Comparison of ENCODE assay signal across 12 cellular contexts in the genomic region with DNA sequence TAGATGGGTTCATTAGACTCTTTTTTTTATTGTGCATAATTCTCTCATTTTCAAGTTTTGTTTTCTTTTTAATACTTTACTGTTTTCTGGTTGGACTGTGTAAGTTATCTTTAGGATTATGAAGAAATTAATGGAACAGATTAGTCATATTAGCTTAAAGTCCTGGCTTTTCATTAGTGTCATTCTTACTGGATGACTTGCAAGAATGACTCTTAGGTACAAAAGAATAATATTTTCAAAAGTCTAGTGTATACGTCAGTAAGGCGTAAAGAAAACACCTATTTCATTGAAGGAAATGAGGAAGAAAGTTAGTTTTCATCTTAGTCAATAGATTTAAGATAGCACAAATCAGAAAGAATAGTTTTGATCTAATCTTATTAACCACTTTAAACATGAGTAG. TPM values are rescaled to one million over a fixed set of nuclear protein-coding genes. Genes with fewer than 3 reads are reported as not detected.
DNase-seq lines count a peak whose midpoint lies in the region; ATAC-seq and TF ChIP-seq lines count a peak whose summit lies in the region.
"Had no signal": no experiment of that assay in that cellular context is flagged by ENCODE, and none has a peak within 500 bp of the region (broad histone marks: within the 10 kb centered on the region; RNA-seq: fewer than 3 reads in every experiment).

No MANE protein-coding gene starts in this region.

- no peaks in the 10 kb centered on the region for H3K9me2 ChIP-seq in SK-N-SH

- H3K9me3 ChIP-seq in SK-N-SH (no peaks in the 10 kb centered on the region), RWPE2 (ENCODE audit: severe bottlenecking) (no peaks in the 10 kb centered on the region), H9 (ENCODE audit: control insufficient read depth, low read depth, low read length) (no peaks in the 10 kb centered on the region)
- H3K9me3 ChIP-seq: psoas muscle had no signal

- H2BK20ac ChIP-seq in H9 (ENCODE audit: low read depth, low read length, poor library complexity, severe bottlenecking), result no peak overlapping the region

- TF ChIP-seq CTCF in SK-N-SH (IDR thresholded peaks at IDR 0.05) (no peak), RWPE2 (IDR thresholded peaks at IDR 0.05; ENCODE audit: poor library complexity, severe bottlenecking) (no peak), progenitor cell of endocrine pancreas (IDR thresholded peaks at IDR 0.05; ENCODE audit: unreplicated experiment) (no peak), H9 (conservative IDR thresholded peaks at IDR 0.05) (no peak)

- ATAC-seq in SK-N-SH treated with all-trans-retinoic acid at 6 μM for 48 hours (no peak), RWPE2 (ENCODE audit: low read depth) (peak; percentile 77)
- ATAC-seq: psoas muscle had no signal

- no peak for TF ChIP-seq EP300 in SK-N-SH (IDR thresholded peaks at IDR 0.05; ENCODE audit: borderline replicate concordance in 1 of 2, low read depth in 1 of 2, low read length in 1 of 2)

- no peak overlapping the region for H2BK120ac ChIP-seq in H9 (ENCODE audit: low read depth, low read length, poor library complexity, severe bottlenecking)

- H3K27ac ChIP-seq in SK-N-SH (ENCODE audit: low read depth in 2 of 2, low read length in 1 of 2) (peak overlapping the region in 1 of 2 experiments; percentile 73; a peak in 2 of 4 replicates), RWPE2 (ENCODE audit: poor library complexity, severe bottlenecking) (peak overlapping the region; percentile 40), H9 (ENCODE audit: insufficient read length, low read depth, low read length) (no peak overlapping the region)
- H3K27ac ChIP-seq: psoas muscle had no signal

- POLR2A ChIA-PET in SK-N-SH (lab: Yijun Ruan, JAX), result no interaction called here

- H4K8ac ChIP-seq in H9 (replicated peaks; ENCODE audit: insufficient read length, low read depth, low read length), result no peak overlapping the region

- H3K36me3 Mint-ChIP-seq in progenitor cell of endocrine pancreas (ENCODE audit: insufficient read depth) (peaks cover 8% of the 10 kb centered on the region), H9 (ENCODE audit: insufficient read depth in 1 of 3, low read depth in 3 of 3) (peaks cover 12 to 17% (median 12%) of the 10 kb centered on the region in 3 experiments; a peak in 6 of 7 replicates)

- no peak for TF ChIP-seq RAD21 in SK-N-SH (IDR thresholded peaks at IDR 0.05; ENCODE audit: low read length)

- H3K14ac ChIP-seq in H9 (ENCODE audit: insufficient read depth, low read length), result no peak overlapping the region

- H4K91ac ChIP-seq in H9 (ENCODE audit: insufficient read length, low read depth, low read length), result no peak overlapping the region

- no peaks in the 10 kb centered on the region for H3K9me3 Mint-ChIP-seq in progenitor cell of endocrine pancreas (ENCODE audit: low read depth)
- no peaks in the 10 kb centered on the region for H3K9me3 Mint-ChIP-seq in H9

- no peak overlapping the region; the same call in 1 of the 2 replicates for H3K4me2 ChIP-seq in SK-N-SH
- no peak overlapping the region for H3K4me2 ChIP-seq in H9 (ENCODE audit: insufficient read depth, insufficient read length, low read length)

- no peak overlapping the region for H2AK5ac ChIP-seq in H9 (ENCODE audit: insufficient read length, low read length)

- H3K4ac ChIP-seq in H9 (ENCODE audit: low read depth, low read length), result no peak overlapping the region

- 78% methylated on average over 2 of the region's 2 CpGs for WGBS in SK-N-SH (ENCODE audit: low lambda C conversion rate)
- no CpG with 5 or more reads among the region's 2 CpGs for WGBS in H9 (ENCODE audit: extremely low coverage, insufficient read length, low lambda C conversion rate)

- H3K27ac Mint-ChIP-seq in progenitor cell of endocrine pancreas, result peak overlapping the region; percentile 5
- H3K27ac Mint-ChIP-seq in H9, result no peak overlapping the region; a peak in 1 of 7 replicates

- H3K79me2 ChIP-seq in SK-N-SH (ENCODE audit: insufficient read depth), result peaks cover 100% of the 10 kb centered on the region
- peaks cover 11% of the 10 kb centered on the region; the same call in 1 of the 2 replicates for H3K79me2 ChIP-seq in H9 (ENCODE audit: insufficient read depth, low read length)

- H3K4me3 Mint-ChIP-seq in progenitor cell of endocrine pancreas (ENCODE audit: low read depth) (no peak overlapping the region), H9 (no peak overlapping the region)

- H3K27me3 Mint-ChIP-seq in progenitor cell of endocrine pancreas, result no peaks in the 10 kb centered on the region
- H3K27me3 Mint-ChIP-seq in H9 (ENCODE audit: low read depth), result no peaks in the 10 kb centered on the region

- peaks cover 26% of the 10 kb centered on the region for H3F3A ChIP-seq in SK-N-SH (replicated peaks; ENCODE audit: insufficient read depth)

- DNase-seq in SK-N-SH, result no peak
- no peak for DNase-seq in RWPE2 (ENCODE audit: low spot score)
- DNase-seq in dermis blood vessel endothelial cell, result peak; percentile 51
- no peak for DNase-seq in progenitor cell of endocrine pancreas (ENCODE audit: low spot score, unreplicated experiment)
- DNase-seq in KG1 (lab: John Stamatoyannopoulos, UW), result no peak
- DNase-seq in H9, result no peak
- no peak for DNase-seq in DMS53 treated with DMSO at 0.1 percent for 48 hours (lab: John Stamatoyannopoulos, UW; ENCODE audit: unreplicated experiment)
- DNase-seq: cortex of kidney, DMS53, psoas muscle had no signal

- H4K5ac ChIP-seq in H9 (ENCODE audit: insufficient read length, low read depth, low read length), result no peak overlapping the region

- no peak overlapping the region for H3T11ph ChIP-seq in H9 (ENCODE audit: low read length)

- H3K27me3 ChIP-seq in SK-N-SH (ENCODE audit: insufficient read depth) (no peaks in the 10 kb centered on the region), RWPE2 (ENCODE audit: insufficient read depth, poor library complexity, severe bottlenecking) (no peaks in the 10 kb centered on the region), H9 (ENCODE audit: insufficient read depth, low read length) (no peaks in the 10 kb centered on the region)

- H2BK5ac ChIP-seq in H9 (ENCODE audit: insufficient read length, low read length), result no peak overlapping the region

- no peaks in the 10 kb centered on the region for H3K23me2 ChIP-seq in H9 (ENCODE audit: insufficient read length, low read depth, low read length, poor library complexity, severe bottlenecking)

- H3K56ac ChIP-seq in H9 (ENCODE audit: insufficient read length, low read depth, low read length), result no peak overlapping the region

- no peak overlapping the region for H3K4me3 ChIP-seq in SK-N-SH (ENCODE audit: low read depth in 2 of 2, low read length in 1 of 2)
- no peak overlapping the region for H3K4me3 ChIP-seq in RWPE2 (ENCODE audit: severe bottlenecking)
- H3K4me3 ChIP-seq: lung, psoas muscle had no signal

- no peak overlapping the region for H2BK12ac ChIP-seq in H9 (ENCODE audit: insufficient read length, low read depth, low read length)

- H3K79me1 ChIP-seq in H9 (ENCODE audit: insufficient read depth, low read depth, low read length, poor library complexity, severe bottlenecking), result peaks cover 6% of the 10 kb centered on the region

- H3K36me3 ChIP-seq in SK-N-SH (replicated peaks in 1 of 2; ENCODE audit: control insufficient read depth in 1 of 2, insufficient read depth in 2 of 2, low read length in 1 of 2) (peaks cover 2 to 31% of the 10 kb centered on the region in 2 experiments), RWPE2 (ENCODE audit: low read depth) (peaks cover 70% of the 10 kb centered on the region)

- no peak overlapping the region for H3K23ac ChIP-seq in H9 (ENCODE audit: insufficient read length, low read depth, low read length)

- CTCF ChIA-PET in SK-N-SH (lab: Yijun Ruan, JAX), result interaction anchor here (1.3 to 1.6 kb wide), 3 partner anchors 9 to 133 kb away, joined by 3 to 4 read pairs (median 4); no protein-coding TSS in a partner anchor

- no peak overlapping the region for H3K18ac ChIP-seq in H9 (ENCODE audit: insufficient read length, low read depth, low read length)

- H3K4me1 ChIP-seq in SK-N-SH (ENCODE audit: control insufficient read depth in 1 of 2, insufficient read depth in 2 of 2, low read depth in 1 of 2, low read length in 1 of 2), result peaks cover 0 to 25% of the 10 kb centered on the region in 2 experiments; a peak in 1 of 4 replicates
- peaks cover 36% of the 10 kb centered on the region for H3K4me1 ChIP-seq in RWPE2 (ENCODE audit: insufficient read depth, poor library complexity, severe bottlenecking)
- H3K4me1 ChIP-seq in H9 (ENCODE audit: insufficient read depth, low read length), result no peaks in the 10 kb centered on the region

- H4K20me1 ChIP-seq in SK-N-SH (ENCODE audit: insufficient read depth) (peaks cover 85% of the 10 kb centered on the region), H9 (ENCODE audit: control insufficient read depth, insufficient read depth, insufficient read length) (no peaks in the 10 kb centered on the region)

- H2BK15ac ChIP-seq in H9 (ENCODE audit: low read depth, low read length), result no peak overlapping the region

- H3K4me1 Mint-ChIP-seq in progenitor cell of endocrine pancreas (ENCODE audit: low read depth) (peaks cover 7% of the 10 kb centered on the region), H9 (peaks cover 7 to 10% of the 10 kb centered on the region in 2 experiments)

- no peak overlapping the region for H2AFZ ChIP-seq in SK-N-SH (ENCODE audit: low read depth)
- H2AFZ ChIP-seq in H9 (ENCODE audit: low read length), result no peak overlapping the region

- H3K9ac ChIP-seq in SK-N-SH (peak overlapping the region; percentile 5; the same call in 1 of the 2 replicates), H9 (ENCODE audit: extremely low read depth, insufficient read length, low read length) (no peak overlapping the region)

TF ChIP-seq in SK-N-SH, 30 proteins besides CTCF, POLR2A, EP300 and RAD21 (continues in another document):
- TF ChIP-seq TEAD4 (IDR thresholded peaks at IDR 0.05; ENCODE audit: borderline replicate concordance, insufficient read depth), result no peak
- no peak for TF ChIP-seq TAF1 (IDR thresholded peaks at IDR 0.05; ENCODE audit: borderline replicate concordance, low read depth, low read length)

TF ChIP-seq in SK-N-SH treated with all-trans-retinoic acid at 6 μM for 48 hours, 23 proteins besides CTCF, POLR2A, EP300 and RAD21 (continues in another document):
- TF ChIP-seq BACH2 (CRISPR knock-in tag; IDR thresholded peaks at IDR 0.05; ENCODE audit: borderline replicate concordance), result no peak
- TF ChIP-seq ZFP30 (CRISPR knock-in tag; IDR thresholded peaks at IDR 0.05), result no peak
- TF ChIP-seq TCF4 (CRISPR knock-in tag; IDR thresholded peaks at IDR 0.05; ENCODE audit: borderline replicate concordance), result no peak
- TF ChIP-seq ZFP3 (CRISPR knock-in tag; IDR thresholded peaks at IDR 0.05), result no peak
- no peak for TF ChIP-seq ARNTL (CRISPR knock-in tag; IDR thresholded peaks at IDR 0.05; ENCODE audit: borderline replicate concordance, low read depth)

RNA-seq across cellular contexts. Expression of a gene that starts 20.4 kb away (rescaled TPM):
- polyA plus RNA-seq in SK-N-SH (2012; rRNA removed), result 24.1 and 39.6 TPM in 2 replicates
- 16.2 and 21.1 TPM in 2 replicates for polyA plus RNA-seq in SK-N-SH (2012; cell fraction: cytosol; rRNA removed)
- polyA plus RNA-seq in SK-N-SH (2012; cell fraction: nucleus; rRNA removed), result 62.0 and 95.8 TPM in 2 replicates
- total RNA-seq in dermis blood vessel endothelial cell, result 88.9 and 99.9 TPM in 2 replicates
- 88.6 and 89.9 TPM in 2 replicates for total RNA-seq in progenitor cell of endocrine pancreas
- total RNA-seq in H9 (2021), result 45.2 and 47.3 TPM in 2 replicates
